Comparison of ENCODE assay signal across 31 cellular contexts in the genomic region with DNA sequence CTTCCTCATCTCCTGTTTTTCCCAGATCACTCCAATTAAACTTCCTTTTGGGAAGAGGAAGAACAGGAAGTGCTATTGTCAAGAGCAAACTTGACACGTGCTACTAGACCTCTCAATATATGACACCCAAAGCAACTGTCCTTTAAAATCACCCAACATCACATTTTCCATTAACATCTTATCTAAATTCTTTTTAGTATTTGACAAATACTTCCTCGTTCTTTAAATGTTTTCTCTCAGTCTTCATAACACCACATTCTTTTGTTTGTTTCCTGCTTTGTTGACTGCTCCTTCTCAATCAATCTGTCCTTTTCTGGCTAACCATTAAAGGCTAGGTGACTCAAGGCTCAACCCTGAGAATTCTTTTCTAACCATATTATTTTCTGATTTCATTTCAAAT. TPM values are rescaled to one million over a fixed set of nuclear protein-coding genes. Genes with fewer than 3 reads are reported as not detected.
"Had no signal": no experiment of that assay in that cellular context is flagged by ENCODE, and none has a peak within 500 bp of the region (broad histone marks: within the 10 kb centered on the region; RNA-seq: fewer than 3 reads in every experiment).

No MANE protein-coding gene starts in this region.

- ATAC-seq: activated CD4-positive, alpha-beta T cell treated with anti-CD3 and anti-CD28 coated beads for 36 hours; activated CD4-positive, CD25-positive, alpha-beta regulatory T cell treated with anti-CD3 and anti-CD28 coated beads, Interleukin-2, amount 50 U/mL, for 24 hours; activated CD8-positive, alpha-beta T cell treated with anti-CD3 and anti-CD28 coated beads, Interleukin-2, amount 10 ng/mL, durations not matched to agents 7 days and 5 days; WTC11 had no signal

- H3K27ac ChIP-seq: ascending aorta, breast epithelium, Peyer's patch, SJSA1 had no signal

- H3K27me3 ChIP-seq: ascending aorta, breast epithelium, Peyer's patch had no signal

- H3K4me1 ChIP-seq: ascending aorta, breast epithelium, Peyer's patch, SJSA1 had no signal

- H3K9me3 ChIP-seq: ascending aorta, breast epithelium, Peyer's patch, SJSA1, SK-N-SH had no signal

- H3K36me3 ChIP-seq: ascending aorta, breast epithelium, Peyer's patch, SJSA1 had no signal

- DNase-seq: activated CD4-positive, alpha-beta T cell treated with anti-CD3 and anti-CD28 coated beads for 36 hours; activated CD4-positive, alpha-beta T cell treated with anti-CD3 and anti-CD28 coated beads, Interleukin-2, amount 10 ng/mL, durations not matched to agents 7 days and 5 days; activated CD4-positive, alpha-beta T cell treated with anti-CD3 and anti-CD28 coated beads, Interleukin-2, amount 50 U/mL, for 48 hours; activated CD8-positive, alpha-beta T cell treated with anti-CD3 and anti-CD28 coated beads, Interleukin-2, amount 10 ng/mL, durations not matched to agents 7 days and 5 days; activated gamma-delta T cell; activated naive CD4-positive, alpha-beta T cell treated with Interleukin-2 at 50 U/mL for 16 hours; activated naive CD8-positive, alpha-beta T cell treated with anti-CD3 and anti-CD28 coated beads, Interleukin-2, amount 10 ng/mL, durations not matched to agents 7 days and 5 days; activated T-cell treated with anti-CD3 and anti-CD28 coated beads, Interleukin-2, amount 50 U/mL, for 24 hours; amygdala; Kasumi-1; KG1; MM.1S; NCI-H1105; NCI-H1417 treated with DMSO at 0.1 percent for 48 hours; NCI-H187 treated with DMSO at 0.1 percent for 48 hours; NCI-H2081; NCI-H226; NCI-H524 treated with DMSO at 0.1 percent for 48 hours; Peyer's patch; RPMI8226; SHP77 treated with DMSO at 0.1 percent for 48 hours; SK-N-SH had no signal

- H3K4me3 ChIP-seq: ascending aorta, breast epithelium, Peyer's patch, SJSA1 had no signal

- FAIRE-seq: TTC549 had no signal

RNA-seq across cellular contexts. Expression of gene TFPI2, which starts 7.1 kb away (rescaled TPM):
- total RNA-seq: activated CD4-positive, alpha-beta T cell treated with anti-CD3 and anti-CD28 coated beads for 36 hours; activated CD4-positive, alpha-beta T cell treated with anti-CD3 and anti-CD28 coated beads, Interleukin-2, amount 10 ng/mL, durations not matched to agents 7 days and 5 days; activated CD8-positive, alpha-beta T cell treated with anti-CD3 and anti-CD28 coated beads, Interleukin-2, amount 10 ng/mL, durations not matched to agents 7 days and 5 days; activated naive CD8-positive, alpha-beta T cell treated with anti-CD3 and anti-CD28 coated beads, Interleukin-2, amount 10 ng/mL, durations not matched to agents 7 days and 5 days; activated T-helper 2 cell treated with anti-CD3 and anti-CD28 coated beads, Interferon-gamma antibody, Interleukin-2, Interleukin-4, amounts not matched to agents 10 μg/mL and 5 μg/mL and 100 μg/mL, durations not matched to agents 14 hours and 24 hours and 36 hours; ascending aorta had no signal

RNA-seq across cellular contexts. Expression of gene GNGT1, which starts 8.7 kb away (rescaled TPM):
- total RNA-seq: activated CD4-positive, alpha-beta T cell treated with anti-CD3 and anti-CD28 coated beads for 36 hours; activated CD4-positive, alpha-beta T cell treated with anti-CD3 and anti-CD28 coated beads, Interleukin-2, amount 10 ng/mL, durations not matched to agents 7 days and 5 days; activated CD8-positive, alpha-beta T cell treated with anti-CD3 and anti-CD28 coated beads, Interleukin-2, amount 10 ng/mL, durations not matched to agents 7 days and 5 days; activated naive CD8-positive, alpha-beta T cell treated with anti-CD3 and anti-CD28 coated beads, Interleukin-2, amount 10 ng/mL, durations not matched to agents 7 days and 5 days; activated T-helper 2 cell treated with anti-CD3 and anti-CD28 coated beads, Interferon-gamma antibody, Interleukin-2, Interleukin-4, amounts not matched to agents 10 μg/mL and 5 μg/mL and 100 μg/mL, durations not matched to agents 14 hours and 24 hours and 36 hours; ascending aorta; breast epithelium; cardiac septum; Peyer's patch; SJSA1 had no signal
- polyA plus RNA-seq: adipose tissue had no signal

RNA-seq across cellular contexts. Expression of gene GNG11, which starts 23.9 kb away (rescaled TPM):
- total RNA-seq: activated CD4-positive, alpha-beta T cell treated with anti-CD3 and anti-CD28 coated beads for 36 hours; activated CD4-positive, alpha-beta T cell treated with anti-CD3 and anti-CD28 coated beads, Interleukin-2, amount 10 ng/mL, durations not matched to agents 7 days and 5 days; activated CD8-positive, alpha-beta T cell treated with anti-CD3 and anti-CD28 coated beads, Interleukin-2, amount 10 ng/mL, durations not matched to agents 7 days and 5 days; activated naive CD8-positive, alpha-beta T cell treated with anti-CD3 and anti-CD28 coated beads, Interleukin-2, amount 10 ng/mL, durations not matched to agents 7 days and 5 days; activated T-helper 2 cell treated with anti-CD3 and anti-CD28 coated beads, Interferon-gamma antibody, Interleukin-2, Interleukin-4, amounts not matched to agents 10 μg/mL and 5 μg/mL and 100 μg/mL, durations not matched to agents 14 hours and 24 hours and 36 hours had no signal
